ENCODE assay signal across 8 cellular contexts in the genomic region with DNA sequence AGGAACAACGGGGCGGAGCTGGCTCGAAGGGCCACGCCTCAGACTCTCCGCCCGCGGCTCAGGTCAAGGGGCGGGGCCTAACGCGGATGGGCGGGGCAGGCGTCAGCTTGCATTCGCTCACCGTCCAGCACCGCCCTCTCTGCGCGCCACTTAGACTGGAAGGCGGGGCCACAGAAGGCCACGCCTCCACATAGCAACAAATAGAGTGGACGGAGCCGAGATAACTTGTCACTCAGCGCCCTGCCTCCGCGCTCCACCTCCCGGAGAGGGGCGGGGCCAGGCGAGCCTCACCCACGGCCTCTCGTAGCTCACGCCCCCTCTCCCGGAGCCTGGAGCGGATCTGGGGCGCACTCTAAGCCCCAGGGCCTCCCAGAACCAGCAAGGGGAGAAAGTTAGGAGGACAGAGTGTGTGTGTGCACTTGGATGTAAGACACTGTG. TPM values are rescaled to one million over a fixed set of nuclear protein-coding genes. Genes with fewer than 3 reads are reported as not detected.
DNase-seq lines count a peak whose midpoint lies in the region; ATAC-seq and TF ChIP-seq lines count a peak whose summit lies in the region.

No MANE protein-coding gene starts in this region.

- H2AFZ ChIP-seq in GM23338 (peak overlapping the region; percentile 92; the same call in 1 of the 2 replicates), Karpas-422 (ENCODE audit: low read length) (peak overlapping the region; percentile 97)

- DNase-seq in DMS53 treated with DMSO at 0.1 percent for 48 hours (lab: John Stamatoyannopoulos, UW; ENCODE audit: unreplicated experiment) = peak; percentile 99
- peak; percentile 99 for DNase-seq in GM23338 (ENCODE audit: low spot score)
- DNase-seq in Karpas-422 = peak; percentile 99
- DNase-seq in Peyer's patch = peak; percentile 100
- DNase-seq in activated T-helper 1 cell treated with Interleukin-2 at 50 U/mL for 16 hours (ENCODE audit: low read depth) = peak; percentile 99
- peak; percentile 100 for DNase-seq in esophagus muscularis mucosa (ENCODE audit: extremely low spot score)
- peak; percentile 99 for DNase-seq in myocyte (ENCODE audit: low read depth)
- DNase-seq in stimulated activated CD8-positive, alpha-beta memory T cell treated with anti-CD3 and anti-CD28 coated beads, Interleukin-7, amount 100 ng/mL, for 24 hours (ENCODE audit: low read depth) = peak; percentile 99

- peak overlapping the region; percentile 79 for H3K4me3 Mint-ChIP-seq in GM23338

- H3K4me1 ChIP-seq in GM23338 (ENCODE audit: insufficient read depth) (no peaks in the 10 kb centered on the region; the same call in 1 of the 2 replicates), Karpas-422 (ENCODE audit: low read length) (peaks cover 12% of the 10 kb centered on the region), Peyer's patch (peaks cover 4 to 50% (median 18%) of the 10 kb centered on the region in 4 donors), esophagus muscularis mucosa (peaks cover 27 to 53% (median 50%) of the 10 kb centered on the region in 4 donors)

- no peaks in the 10 kb centered on the region; the same call in 2 of the 3 replicates for H3K9me3 Mint-ChIP-seq in GM23338

- no peak for TF ChIP-seq CTCF in GM23338 (conservative IDR thresholded peaks at IDR 0.05; ENCODE audit: low read depth in 2 of 2)
- TF ChIP-seq CTCF in Peyer's patch (IDR thresholded peaks at IDR 0.05) = no peak
- TF ChIP-seq CTCF in esophagus muscularis mucosa (IDR thresholded peaks at IDR 0.05) = no peak

- H3K4me2 ChIP-seq in GM23338 (peak overlapping the region; percentile 88), Karpas-422 (ENCODE audit: low read depth, low read length, poor library complexity, severe bottlenecking) (peak overlapping the region; percentile 83)

- H3F3A ChIP-seq in GM23338 (replicated peaks; ENCODE audit: low read depth) = peaks cover 3% of the 10 kb centered on the region; the same call in 1 of the 2 replicates

- H3K36me3 Mint-ChIP-seq in GM23338 (ENCODE audit: low read depth) = no peaks in the 10 kb centered on the region; the same call in 2 of the 3 replicates

- H3K27me3 ChIP-seq in GM23338 (ENCODE audit: insufficient read depth) (peaks cover 36% of the 10 kb centered on the region), Karpas-422 (ENCODE audit: low read length) (no peaks in the 10 kb centered on the region), Peyer's patch (no peaks in the 10 kb centered on the region), esophagus muscularis mucosa (no peaks in the 10 kb centered on the region)

- no peaks in the 10 kb centered on the region for H3K9me3 ChIP-seq in Karpas-422 (ENCODE audit: low read length)
- H3K9me3 ChIP-seq in Peyer's patch = no peaks in the 10 kb centered on the region
- no peaks in the 10 kb centered on the region for H3K9me3 ChIP-seq in esophagus muscularis mucosa

- H3K79me2 ChIP-seq in GM23338 (replicated peaks; ENCODE audit: insufficient read depth) = no peaks in the 10 kb centered on the region
- H3K79me2 ChIP-seq in Karpas-422 (ENCODE audit: low read length) = no peaks in the 10 kb centered on the region

- peak overlapping the region; percentile 87 for H3K27ac Mint-ChIP-seq in GM23338

- H3K27ac ChIP-seq in GM23338 (ENCODE audit: low read depth) = no peak overlapping the region
- no peak overlapping the region for H3K27ac ChIP-seq in Karpas-422 (ENCODE audit: low read length)
- peak overlapping the region; percentile 81 to 96 (median 94) for H3K27ac ChIP-seq in Peyer's patch
- H3K27ac ChIP-seq in esophagus muscularis mucosa (replicated peaks in 1 of 4) = peak overlapping the region; percentile 89 to 94 (median 92)

- H3K9me2 ChIP-seq in GM23338 (ENCODE audit: insufficient read depth) = no peaks in the 10 kb centered on the region
- no peaks in the 10 kb centered on the region for H3K9me2 ChIP-seq in Karpas-422 (replicated peaks; ENCODE audit: insufficient read depth, low read length)

- peaks cover 39% of the 10 kb centered on the region for H3K27me3 Mint-ChIP-seq in GM23338 (ENCODE audit: insufficient read depth, low read depth, poor library complexity)

- H3K36me3 ChIP-seq in GM23338 (ENCODE audit: insufficient read depth) (no peaks in the 10 kb centered on the region), Karpas-422 (ENCODE audit: insufficient read depth, low read length) (no peaks in the 10 kb centered on the region), Peyer's patch (no peaks in the 10 kb centered on the region), esophagus muscularis mucosa (peaks cover 0 to 4% (median 0%) of the 10 kb centered on the region in 4 donors)

- H4K20me1 ChIP-seq in GM23338 (replicated peaks; ENCODE audit: insufficient read depth) (no peaks in the 10 kb centered on the region), Karpas-422 (ENCODE audit: insufficient read depth, low read depth, low read length) (no peaks in the 10 kb centered on the region)

- no peak for TF ChIP-seq EP300 in esophagus muscularis mucosa (IDR thresholded peaks at IDR 0.05)

- TF ChIP-seq POLR2A in Peyer's patch (IDR thresholded peaks at IDR 0.05) (no peak), esophagus muscularis mucosa (IDR thresholded peaks at IDR 0.05; ENCODE audit: low read depth) (no peak)

- peak overlapping the region; percentile 88 for H3K4me3 ChIP-seq in GM23338
- peak overlapping the region; percentile 69; the same call in 1 of the 2 replicates for H3K4me3 ChIP-seq in Karpas-422 (ENCODE audit: low read length)
- peak overlapping the region; percentile 67 to 85 (median 74) for H3K4me3 ChIP-seq in Peyer's patch
- H3K4me3 ChIP-seq in esophagus muscularis mucosa = peak overlapping the region; percentile 69 to 89 (median 80)

- peak; percentile 85 for ATAC-seq in GM23338

- H3K9ac ChIP-seq in Karpas-422 (ENCODE audit: low read length) = peak overlapping the region; percentile 54

- WGBS in esophagus muscularis mucosa = 0% methylated on average over 1 of the region's 33 CpGs

- peaks cover 13% of the 10 kb centered on the region for H3K4me1 Mint-ChIP-seq in GM23338

- intact Hi-C loops in esophagus muscularis mucosa (cut with DNase I) = loop anchor here (2.0 kb wide), 2 partner anchors 63 to 133 kb away; no protein-coding TSS in a partner anchor

TF ChIP-seq in GM23338, 12 proteins besides CTCF, POLR2A, EP300 and RAD21 (continues in another document):
- no peak for TF ChIP-seq EZH2phosphoT487 (IDR thresholded peaks at IDR 0.05; ENCODE audit: unreplicated experiment)

RNA-seq across cellular contexts. Expression of a gene that starts 0.3 kb away (rescaled TPM):
- total RNA-seq in GM23338 (2014; rRNA removed; shearing (Covaris generic)) = 51.7 and 53.7 TPM in 2 replicates
- 43.7 and 45.6 TPM in 2 replicates for polyA plus RNA-seq in GM23338 (2016; fragmentation: Nextera tagmentation; extraction: Ambion mirVana)
- total RNA-seq in Karpas-422 (2014; rRNA removed; shearing (Covaris generic); ENCODE audit: low replicate concordance) = 10.2 and 14.5 TPM in 2 replicates
- total RNA-seq in Peyer's patch (100 to 1,000 TPM; 148 to 277 (median 218) TPM), esophagus muscularis mucosa (100 to 1,000 TPM; 159 to 223 (median 194) TPM), myocyte (75.8 and 76.3 TPM in 2 replicates)
- 101 TPM for polyA plus RNA-seq in myocyte (2012)

RNA-seq across cellular contexts. Expression of a gene that starts 1.0 kb away (rescaled TPM):
- total RNA-seq in GM23338 (2014; rRNA removed; shearing (Covaris generic)) = 2.3 and 4.5 TPM in 2 replicates
- 1.6 and 2.2 TPM in 2 replicates for polyA plus RNA-seq in GM23338 (2016; fragmentation: Nextera tagmentation; extraction: Ambion mirVana)
- total RNA-seq in Karpas-422 (2014; rRNA removed; shearing (Covaris generic); ENCODE audit: low replicate concordance) = 1.0 and 1.1 TPM in 2 replicates
- total RNA-seq in Peyer's patch (1 to 10 TPM in 2 of 4 donors, under 1 TPM in 2; 0.18 to 6.6 (median 2.0) TPM), esophagus muscularis mucosa (1 to 10 TPM; 2.1 to 6.4 (median 5.8) TPM), myocyte (0.31 and 1.3 TPM in 2 replicates)
- 1.6 TPM for polyA plus RNA-seq in myocyte (2012)

RNA-seq across cellular contexts. Expression of a gene that starts 21.7 kb away (rescaled TPM):
- 15.4 and 21.3 TPM in 2 replicates for total RNA-seq in GM23338 (2014; rRNA removed; shearing (Covaris generic))
- polyA plus RNA-seq in GM23338 (2016; fragmentation: Nextera tagmentation; extraction: Ambion mirVana) = 24.1 and 27.9 TPM in 2 replicates
- total RNA-seq in Karpas-422 (2014; rRNA removed; shearing (Covaris generic); ENCODE audit: low replicate concordance) = 14.1 and 14.9 TPM in 2 replicates
- total RNA-seq in Peyer's patch (10 to 100 TPM in 3 of 4 donors, 1 to 10 TPM in 1; 9.1 to 22.4 (median 15.2) TPM), esophagus muscularis mucosa (10 to 100 TPM; 18.3 to 47.2 (median 37.8) TPM), myocyte (28.1 and 35.2 TPM in 2 replicates)
- 42.8 TPM for polyA plus RNA-seq in myocyte (2012)

RNA-seq across cellular contexts. Expression of a gene that starts 40.0 kb away (rescaled TPM):
- total RNA-seq in GM23338 (2014; rRNA removed; shearing (Covaris generic)) = 5.1 and 9.1 TPM in 2 replicates
- polyA plus RNA-seq in GM23338 (2016; fragmentation: Nextera tagmentation; extraction: Ambion mirVana) = 4.6 and 5.0 TPM in 2 replicates
- total RNA-seq in Karpas-422 (2014; rRNA removed; shearing (Covaris generic); ENCODE audit: low replicate concordance) = 4.8 and 8.4 TPM in 2 replicates
- 10 to 100 TPM in 2 of 4 donors, 1 to 10 TPM in 2; 4.1 to 18.2 (median 11.6) TPM for total RNA-seq in Peyer's patch
- 10 to 100 TPM; 13.7 to 73.1 (median 22.5) TPM for total RNA-seq in esophagus muscularis mucosa
- 12.9 and 23.0 TPM in 2 replicates for total RNA-seq in myocyte
- 21.1 TPM for polyA plus RNA-seq in myocyte (2012)

RNA-seq across cellular contexts. Expression of a gene that starts 52.6 kb away (rescaled TPM):
- 4.2 and 4.3 TPM in 2 replicates for total RNA-seq in GM23338 (2014; rRNA removed; shearing (Covaris generic))
- 4.1 and 4.2 TPM in 2 replicates for polyA plus RNA-seq in GM23338 (2016; fragmentation: Nextera tagmentation; extraction: Ambion mirVana)
- 0.56 and 0.61 TPM in 2 replicates for total RNA-seq in Karpas-422 (2014; rRNA removed; shearing (Covaris generic); ENCODE audit: low replicate concordance)
- total RNA-seq in Peyer's patch (1 to 10 TPM; 1.4 to 7.4 (median 3.0) TPM), esophagus muscularis mucosa (10 to 100 TPM in 2 of 4 donors, 1 to 10 TPM in 2; 5.8 to 12.4 (median 8.8) TPM), myocyte (2.6 and 2.8 TPM in 2 replicates)
- polyA plus RNA-seq in myocyte (2012) = 3.6 TPM

Comparison
In these comparisons a context has a peak if more than half of its experiments do, and no peak if none do; other contexts are left out.
1. H3K27ac ChIP-seq: peak in Peyer's patch (4 of 4) and esophagus muscularis mucosa (4 of 4); none in GM23338 (single experiment) and Karpas-422 (single experiment).
2. Peak in every context shown above with its lines, with median percentiles within 50 percentile points of each other: DNase-seq and H3K4me3 ChIP-seq.